In the genomic region with DNA sequence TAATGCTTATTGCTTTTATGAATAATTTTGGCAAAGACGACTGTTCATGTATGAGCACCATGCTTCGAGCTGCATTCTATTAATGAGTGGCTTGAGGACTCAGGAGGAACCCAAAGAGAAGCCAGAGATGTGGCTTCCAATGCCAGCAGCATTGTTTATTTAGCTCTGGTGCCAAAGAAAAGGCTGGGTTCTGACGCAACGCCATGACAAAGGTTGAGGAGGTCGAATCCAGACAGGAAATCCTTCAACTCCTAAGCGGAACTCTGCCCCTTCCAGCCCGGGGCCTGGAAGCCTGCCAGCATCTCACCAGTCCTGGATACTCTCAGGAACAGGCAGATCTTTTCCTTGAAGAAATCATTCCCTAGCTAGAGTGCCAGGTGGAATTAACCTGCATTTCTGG, we compare ENCODE assay signal across 9 cellular contexts.
A peak's percentile ranks its signal among the peaks of the same experiment; 100 is the strongest.
DNase-seq lines count a peak whose midpoint lies in the region; ATAC-seq, FAIRE-seq and TF ChIP-seq lines count a peak whose summit lies in the region.
"Had no signal": no experiment of that assay in that cellular context is flagged by ENCODE, and none has a peak within 500 bp of the region (broad histone marks: within the 10 kb centered on the region; RNA-seq: fewer than 3 reads in every experiment).

No MANE protein-coding gene starts in this region.

- no peak overlapping the region for H2BK12ac ChIP-seq in neuronal stem cell (ENCODE audit: low read length)

- H2BK5ac ChIP-seq in neuronal stem cell (ENCODE audit: low read length): no peak overlapping the region

- no peak overlapping the region for H4K91ac ChIP-seq in neuronal stem cell (ENCODE audit: low read depth, low read length, poor library complexity)

- H3K4me3 ChIP-seq in adrenal gland (no peak overlapping the region), neuronal stem cell (ENCODE audit: low read length in 2 of 2) (no peak overlapping the region)

- no peak overlapping the region for H2AK5ac ChIP-seq in neuronal stem cell (ENCODE audit: low read depth, low read length)

- H3K36me3 ChIP-seq in adrenal gland (replicated peaks in 1 of 2): no peaks in the 10 kb centered on the region
- no peaks in the 10 kb centered on the region for H3K36me3 ChIP-seq in neuronal stem cell (replicated peaks in 1 of 2; ENCODE audit: control insufficient read depth in 2 of 2, insufficient read depth in 2 of 2, low read length in 2 of 2)

- no peak for FAIRE-seq in HTR-8/SVneo (lab: Jason Lieb, UNC)

- DNase-seq in HTR-8/SVneo (ENCODE audit: insufficient read length, low spot score) (peak; percentile 51), adrenal gland (peak; percentile 66 to 90 (median 80)), left ventricle myocardium superior (peak; percentile 80), stromal cell of bone marrow (ENCODE audit: low read depth) (peak; percentile 59), neuronal stem cell (ENCODE audit: low spot score) (no peak)
- no peak for DNase-seq in stimulated activated CD4-positive, alpha-beta T cell treated with anti-CD3 and anti-CD28 coated beads, Interleukin-4, amount 100 ng/mL, for 1 hour
- DNase-seq: Karpas-422 had no signal

- H2BK15ac ChIP-seq in neuronal stem cell (ENCODE audit: low read length): no peak overlapping the region

- no peaks in the 10 kb centered on the region for H3K79me1 ChIP-seq in neuronal stem cell (ENCODE audit: low read depth, low read length)

- H3K4me2 ChIP-seq in neuronal stem cell (ENCODE audit: insufficient read depth, low read length, poor library complexity, severe bottlenecking): no peak overlapping the region

- no peak overlapping the region for H3K14ac ChIP-seq in neuronal stem cell (ENCODE audit: low read length)

- no peak overlapping the region for H3K23ac ChIP-seq in neuronal stem cell (ENCODE audit: low read depth, low read length, poor library complexity)

- no peaks in the 10 kb centered on the region for H3K9me3 ChIP-seq in adrenal gland (replicated peaks in 1 of 3)
- no peaks in the 10 kb centered on the region for H3K9me3 ChIP-seq in neuronal stem cell (replicated peaks in 1 of 2; ENCODE audit: control insufficient read depth in 2 of 2, insufficient read depth in 1 of 2, low read depth in 1 of 2, low read length in 2 of 2)

- 27 to 33% (median 33%) methylated on average over 7 of the region's 7 CpGs for WGBS in adrenal gland, 4 donors
- WGBS in neuronal stem cell (ENCODE audit: extremely low coverage in 2 of 2, insufficient read length in 2 of 2, insufficient replicate concordance in 1 of 2), 2 donors: no CpG with 5 or more reads among the region's 7 CpGs

- H3K4ac ChIP-seq in neuronal stem cell (ENCODE audit: low read length): no peak overlapping the region

- peaks cover 6 to 52% of the 10 kb centered on the region in 2 donors for H3K4me1 ChIP-seq in adrenal gland (replicated peaks in 1 of 2)
- no peaks in the 10 kb centered on the region for H3K4me1 ChIP-seq in neuronal stem cell (ENCODE audit: control insufficient read depth in 2 of 2, insufficient read depth in 1 of 2, low read depth in 1 of 2, low read length in 2 of 2)

- ATAC-seq in left ventricle myocardium superior (peak; percentile 39), GM21423 (IDR thresholded peaks at IDR 0.05; ENCODE audit: unreplicated experiment) (no peak), HG03139 (IDR thresholded peaks at IDR 0.05; ENCODE audit: unreplicated experiment) (no peak)

- no peak overlapping the region for H3K9ac ChIP-seq in neuronal stem cell (ENCODE audit: low read depth, low read length, poor library complexity)

- H2BK120ac ChIP-seq in neuronal stem cell (ENCODE audit: low read depth, low read length): no peak overlapping the region

- H3K27ac ChIP-seq in adrenal gland (peak overlapping the region in 2 of 5 donors; percentile 0 to 74), neuronal stem cell (replicated peaks; ENCODE audit: low read length) (no peak overlapping the region)

- H4K8ac ChIP-seq in neuronal stem cell (ENCODE audit: low read depth, low read length): no peak overlapping the region

- intact Hi-C loops in adrenal gland (cut with DNase I): no loop called here
- intact Hi-C loops in left ventricle myocardium superior (cut with micrococcal nuclease): loop anchor here (5.0 kb wide), 1 partner anchor 102 kb away; a partner anchor contains a TSS

- no peak for TF ChIP-seq POLR2A in adrenal gland (IDR thresholded peaks at IDR 0.05)

- no peaks in the 10 kb centered on the region for H3K27me3 ChIP-seq in adrenal gland
- no peaks in the 10 kb centered on the region for H3K27me3 ChIP-seq in neuronal stem cell (ENCODE audit: control insufficient read depth in 3 of 3, insufficient read depth in 3 of 3, low read depth in 1 of 3, low read length in 3 of 3)

- H2AFZ ChIP-seq in neuronal stem cell (ENCODE audit: low read length): no peak overlapping the region

- no peak overlapping the region for H3K18ac ChIP-seq in neuronal stem cell (ENCODE audit: low read length)

- TF ChIP-seq CTCF in adrenal gland (IDR thresholded peaks at IDR 0.05): no peak

Comparison
In these comparisons a context has a peak if more than half of its experiments do, and no peak if none do; other contexts are left out.
1. DNase-seq: peak in HTR-8/SVneo (single experiment), adrenal gland (7 of 7), left ventricle myocardium superior (single experiment) and stromal cell of bone marrow (single experiment); none in stimulated activated CD4-positive, alpha-beta T cell treated with anti-CD3 and anti-CD28 coated beads, Interleukin-4, amount 100 ng/mL, for 1 hour (single experiment) and neuronal stem cell (single experiment).